ENCODE assay signal across 8 cellular contexts in the genomic region with DNA sequence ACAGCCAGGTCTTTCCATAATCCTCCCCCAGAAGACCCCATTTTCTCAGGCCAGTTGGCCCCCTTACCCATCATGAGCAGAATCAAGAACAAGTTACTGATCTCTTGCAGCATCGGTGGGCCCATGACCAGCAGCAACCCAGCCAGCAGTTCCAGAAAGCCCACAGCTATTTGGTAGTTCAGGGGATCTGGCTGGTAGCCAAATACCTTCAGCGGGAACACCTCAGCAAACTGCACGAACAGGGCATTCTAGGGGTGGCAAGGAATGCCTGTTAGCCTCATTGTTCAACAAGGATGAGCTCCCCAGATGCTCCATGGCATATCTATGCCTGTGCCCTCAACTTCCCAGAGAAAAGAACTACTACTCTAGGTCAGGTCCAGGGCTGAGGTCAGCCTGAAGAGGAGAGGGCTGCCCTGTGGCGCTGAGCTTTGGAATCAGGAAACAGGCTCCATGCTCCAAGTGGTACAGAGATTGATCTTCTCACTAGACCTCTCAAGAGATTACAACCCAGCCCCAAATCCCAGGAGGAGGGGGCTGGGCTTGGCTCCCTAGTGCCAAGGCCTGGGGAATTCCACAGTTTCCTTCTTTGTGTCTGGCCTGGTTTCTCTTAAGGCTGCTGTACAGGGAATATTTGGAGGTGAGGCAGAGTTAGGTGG. TPM values are rescaled to one million over a fixed set of nuclear protein-coding genes. Genes with fewer than 3 reads are reported as not detected.
A peak's percentile ranks its signal among the peaks of the same experiment; 100 is the strongest.
DNase-seq lines count a peak whose midpoint lies in the region; ATAC-seq, FAIRE-seq and TF ChIP-seq lines count a peak whose summit lies in the region.

No MANE protein-coding gene starts in this region.

- no peaks in the 10 kb centered on the region; the same call in 1 of the 2 replicates for H3K4me1 ChIP-seq in PC-9 (replicated peaks; ENCODE audit: insufficient read depth)
- H3K4me1 ChIP-seq in psoas muscle: peaks cover 5% of the 10 kb centered on the region

- 51 to 69% (median 63%) methylated on average over 4 of the region's 4 CpGs for WGBS in psoas muscle, 3 donors

- no peaks in the 10 kb centered on the region for H3F3A ChIP-seq in PC-9 (ENCODE audit: insufficient read depth, low read depth)

- H3K4me3 ChIP-seq in PC-9: peak overlapping the region; percentile 71; the same call in 1 of the 2 replicates
- H3K4me3 ChIP-seq in epithelial cell of proximal tubule (ENCODE audit: low read depth, low read length): peak overlapping the region; percentile 78
- H3K4me3 ChIP-seq in psoas muscle: peak overlapping the region; percentile 74

- CTCF ChIA-PET in PC-9 (lab: Charles Lee): no interaction called here

- POLR2A ChIA-PET in PC-9 (lab: Charles Lee; ENCODE audit: unreplicated experiment): interaction anchor here (0.7 kb wide), 1 partner anchor 187 kb away, joined by 5 read pairs; no protein-coding TSS in a partner anchor

- no peak for FAIRE-seq in D721Med (lab: Jason Lieb, UNC)

- no peak for TF ChIP-seq CTCF in PC-9 (conservative IDR thresholded peaks at IDR 0.05)
- TF ChIP-seq CTCF in epithelial cell of proximal tubule (conservative IDR thresholded peaks at IDR 0.05; ENCODE audit: low read depth, low read length): no peak
- TF ChIP-seq CTCF in psoas muscle (IDR thresholded peaks at IDR 0.05): no peak
- no peak for TF ChIP-seq CTCF in D721Med (IDR thresholded peaks at IDR 0.05; ENCODE audit: insufficient read depth, missing control alignments)

- H3K36me3 ChIP-seq in PC-9 (ENCODE audit: low read depth) (peaks cover 6% of the 10 kb centered on the region; the same call in 1 of the 2 replicates), psoas muscle (ENCODE audit: insufficient read depth in 1 of 2, low read depth in 1 of 2) (peaks cover 0 to 11% of the 10 kb centered on the region in 2 donors)

- DNase-seq in EL (peak; percentile 21), PC-9 (peak in 1 of 2 experiments; percentile 49), epithelial cell of proximal tubule (ENCODE audit: low read depth) (no peak), psoas muscle (no peak), HUDEP-2 (lab: John Stamatoyannopoulos, UW; ENCODE audit: unreplicated experiment in 76 of 76) (no peak), D721Med (ENCODE audit: insufficient read length, low spot score) (no peak)
- DNase-seq in activated CD4-positive, alpha-beta T cell treated with anti-CD3 and anti-CD28 coated beads for 1 hour: no peak

- H3K4me2 ChIP-seq in PC-9: peak overlapping the region; percentile 94

- no peaks in the 10 kb centered on the region for H3K9me2 ChIP-seq in PC-9 (ENCODE audit: insufficient read depth)

- H3K9me3 ChIP-seq in PC-9 (ENCODE audit: insufficient read depth, low read depth) (no peaks in the 10 kb centered on the region), psoas muscle (no peaks in the 10 kb centered on the region)

- H3K27me3 ChIP-seq in PC-9 (ENCODE audit: insufficient read depth, low read depth) (no peaks in the 10 kb centered on the region), psoas muscle (ENCODE audit: insufficient read depth in 3 of 3, low read length in 2 of 3) (peaks cover 0 to 3% (median 2%) of the 10 kb centered on the region in 3 donors)

- ATAC-seq in psoas muscle: no peak
- no peak for ATAC-seq in GM18861 (IDR thresholded peaks at IDR 0.05; ENCODE audit: unreplicated experiment)

- H3K27ac ChIP-seq in PC-9 (no peak overlapping the region), psoas muscle (peak overlapping the region; percentile 73)

- H2AFZ ChIP-seq in PC-9: peak overlapping the region; percentile 95; the same call in 1 of the 2 replicates

- intact Hi-C loops in PC-9 (cut with micrococcal nuclease; ENCODE audit: unreplicated experiment): loop anchor here (2.0 kb wide), 1 partner anchor 47 kb away; the partner anchor contains the start of gene ZMYM6
- intact Hi-C loops in psoas muscle (cut with DNase I): no loop called here

- BruUV-seq in PC-9 (replicated peaks; lab: Mats Ljungman, UMichigan): TSS peak; percentile 39

- no peaks in the 10 kb centered on the region for H3K79me2 ChIP-seq in PC-9 (ENCODE audit: low read depth)

- no peaks in the 10 kb centered on the region for H4K20me1 ChIP-seq in PC-9 (ENCODE audit: insufficient read depth)

RNA-seq across cellular contexts. Expression of gene TMEM35B, which starts 1.3 kb away (rescaled TPM):
- 39.8 and 41.7 TPM in 2 replicates for total RNA-seq in PC-9 (2021)
- total RNA-seq in epithelial cell of proximal tubule: 20.1 and 28.8 TPM in 2 replicates
- total RNA-seq in psoas muscle: 1 to 10 TPM; 3.0 to 7.1 (median 4.3) TPM
- 10 to 100 TPM in 1 of 3 donors, 1 to 10 TPM in 2; 5.7 to 13.2 (median 8.5) TPM for polyA plus RNA-seq in psoas muscle

RNA-seq across cellular contexts. Expression of gene ZMYM6, which starts 47.9 kb away (rescaled TPM):
- total RNA-seq in PC-9 (2021) (17.2 and 18.8 TPM in 2 replicates), epithelial cell of proximal tubule (4.6 and 8.0 TPM in 2 replicates), psoas muscle (1 to 10 TPM; 5.1 to 8.5 (median 7.4) TPM)
- polyA plus RNA-seq in psoas muscle: 1 to 10 TPM; 3.4 to 8.1 (median 4.4) TPM

RNA-seq across cellular contexts. Expression of gene DLGAP3, which starts 54.4 kb away (rescaled TPM):
- total RNA-seq in PC-9 (2021) (not detected in 2 replicates), epithelial cell of proximal tubule (0.22 and 0.81 TPM in 2 replicates), psoas muscle (under 1 TPM in 3 of 4 donors, not detected in 1; 0.08 to 0.44 (median 0.17) TPM)
- under 1 TPM; 0.01 to 0.08 (median 0.03) TPM for polyA plus RNA-seq in psoas muscle
